Comparison of ENCODE assay signal across 1 cellular context in genomic region chr1:6625579-6626149, GRCh38.
A peak's percentile ranks its signal among the peaks of the same experiment; 100 is the strongest.
TF ChIP-seq lines count a peak whose summit lies in the region.

No MANE protein-coding gene starts in this region.

TF ChIP-seq in GM12878, 131 proteins besides CTCF, POLR2A, EP300 and RAD21:
- TF ChIP-seq SMAD1 (IDR thresholded peaks at IDR 0.05; ENCODE audit: low read depth, partially characterized antibody), result no peak
- TF ChIP-seq STAT3 (IDR thresholded peaks at IDR 0.05; ENCODE audit: low read depth, low read length), result no peak
- no peak for TF ChIP-seq ATF2 (IDR thresholded peaks at IDR 0.05; ENCODE audit: low read length)
- peak; percentile 13; the same call in 1 of the 2 replicates for TF ChIP-seq GATAD2B (conservative IDR thresholded peaks at IDR 0.05; ENCODE audit: low read depth)
- 0 out of 2 replicates have a peak, but pooled peaks have one; percentile 11 for TF ChIP-seq ZNF217 (IDR thresholded peaks at IDR 0.05)
- TF ChIP-seq RCOR1 (conservative IDR thresholded peaks at IDR 0.05; ENCODE audit: low read depth, low read length), result no peak
- TF ChIP-seq NBN (IDR thresholded peaks at IDR 0.05), result no peak
- no peak for TF ChIP-seq ZBED1 (IDR thresholded peaks at IDR 0.05; ENCODE audit: borderline replicate concordance)
TF ChIP-seq in GM12878: peak in this region for 2.
